Comparison of ENCODE assay signal across 22 cellular contexts in the genomic region with DNA sequence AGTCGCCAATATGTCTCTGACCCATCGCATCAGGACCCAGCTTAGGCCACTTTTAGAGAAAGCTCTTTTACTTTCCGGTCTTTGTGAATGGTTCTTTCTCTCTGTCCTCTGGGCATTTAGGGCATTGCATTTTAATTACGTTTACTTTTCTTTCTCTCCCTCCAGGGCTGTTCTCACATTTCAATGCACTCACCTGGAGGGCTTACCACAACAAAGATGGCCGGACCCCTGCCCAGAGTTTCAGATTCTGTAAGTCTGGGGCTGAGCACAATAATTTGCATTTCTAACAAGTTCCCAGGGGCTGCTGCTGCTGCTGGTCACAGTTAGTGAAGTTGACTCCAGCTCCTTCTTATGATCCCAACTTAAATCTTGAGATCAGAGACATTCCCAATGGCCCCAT. TPM values are rescaled to one million over a fixed set of nuclear protein-coding genes. Genes with fewer than 3 reads are reported as not detected.
A peak's percentile ranks its signal among the peaks of the same experiment; 100 is the strongest.
DNase-seq lines count a peak whose midpoint lies in the region; ATAC-seq and TF ChIP-seq lines count a peak whose summit lies in the region.
"Had no signal": no experiment of that assay in that cellular context is flagged by ENCODE, and none has a peak within 500 bp of the region (broad histone marks: within the 10 kb centered on the region; RNA-seq: fewer than 3 reads in every experiment).

No MANE protein-coding gene starts in this region.

- H3K9me3 ChIP-seq in NT2/D1 (ENCODE audit: insufficient read depth, low read length) (peaks cover 19% of the 10 kb centered on the region; the same call in 1 of the 2 replicates), iPS DF 6.9 (ENCODE audit: control insufficient read depth, insufficient read depth, low read length) (no peaks in the 10 kb centered on the region), right lobe of liver (no peaks in the 10 kb centered on the region)
- H3K9me3 ChIP-seq: BE2C, Caco-2, HAP-1 had no signal

- intact Hi-C loops in right lobe of liver (cut with DNase I), result no loop called here

- H3K27me3 ChIP-seq in NT2/D1 (ENCODE audit: insufficient read depth, insufficient read length) (no peaks in the 10 kb centered on the region), iPS DF 6.9 (ENCODE audit: control insufficient read depth, insufficient read depth, low read length) (no peaks in the 10 kb centered on the region), right lobe of liver (no peaks in the 10 kb centered on the region)
- H3K27me3 ChIP-seq: BE2C had no signal

- H3K27ac ChIP-seq in iPS DF 6.9 (ENCODE audit: low read length) (no peak overlapping the region), right lobe of liver (no peak overlapping the region)
- H3K27ac ChIP-seq: PC-9, RWPE1 had no signal

- no peak for TF ChIP-seq CTCF in right lobe of liver (IDR thresholded peaks at IDR 0.05)

- no peak overlapping the region for H3K9ac ChIP-seq in NT2/D1 (ENCODE audit: insufficient read length, low read depth)

- no peak for ATAC-seq in right lobe of liver

- no CpG with 5 or more reads among the region's 5 CpGs for WGBS in iPS DF 6.9 (ENCODE audit: insufficient coverage, insufficient read length)
- WGBS in right lobe of liver (ENCODE audit: insufficient coverage, low coverage, low lambda C conversion rate, missing lambda C conversion rate), result 74% methylated on average over 5 of the region's 5 CpGs

- DNase-seq in NCI-H748 (lab: John Stamatoyannopoulos, UW; ENCODE audit: unreplicated experiment) (peak; percentile 53), NCI-H748 treated with DMSO at 0.1 percent for 48 hours (lab: John Stamatoyannopoulos, UW) (no peak), NT2/D1 (ENCODE audit: low read depth, low spot score) (peak; percentile 36), iPS DF 6.9 (ENCODE audit: low read depth, low spot score) (peak; percentile 52), SW480 (ENCODE audit: low spot score) (no peak), right lobe of liver (no peak), SIG-M5 (lab: John Stamatoyannopoulos, UW) (no peak)
- DNase-seq: BE2C; Caco-2; CD4-positive, alpha-beta T cell; MM.1S; NCI-H1092; NCI-H1436 treated with DMSO at 0.1 percent for 48 hours; NCI-H2029; NCI-H2171 treated with DMSO at 0.1 percent for 48 hours; NCI-H446 treated with DMSO at 0.1 percent for 48 hours; NCI-H82; PC-9 had no signal

- no peaks in the 10 kb centered on the region for H3K36me3 ChIP-seq in NT2/D1 (ENCODE audit: insufficient read depth, insufficient read length, low read length)
- H3K36me3 ChIP-seq in iPS DF 6.9 (ENCODE audit: control insufficient read depth, insufficient read depth, low read length), result no peaks in the 10 kb centered on the region
- H3K36me3 ChIP-seq in right lobe of liver, result no peaks in the 10 kb centered on the region
- H3K36me3 ChIP-seq: BE2C, HAP-1 had no signal

- TF ChIP-seq POLR2A in right lobe of liver (IDR thresholded peaks at IDR 0.05), result no peak

- H3K4me3 ChIP-seq in NT2/D1 (ENCODE audit: insufficient read length, low read depth) (no peak overlapping the region), iPS DF 6.9 (ENCODE audit: low read length) (no peak overlapping the region), right lobe of liver (no peak overlapping the region)
- H3K4me3 ChIP-seq: HAP-1, PC-9 had no signal

- H3K4me1 ChIP-seq in NT2/D1 (ENCODE audit: insufficient read depth, insufficient read length) (peaks cover 5% of the 10 kb centered on the region), iPS DF 6.9 (ENCODE audit: control insufficient read depth, insufficient read depth, low read length) (peaks cover 1% of the 10 kb centered on the region; the same call in 1 of the 2 replicates), right lobe of liver (no peaks in the 10 kb centered on the region)
- H3K4me1 ChIP-seq: BE2C, Caco-2, HAP-1 had no signal

RNA-seq across cellular contexts. Expression of a gene that starts 3.0 kb away (rescaled TPM):
- total RNA-seq in right lobe of liver, result not detected
- total RNA-seq: A172; Caco-2; CD4-positive, alpha-beta T cell; LHCN-M2; PC-9 had no signal

RNA-seq across cellular contexts. Expression of a gene that starts 14.6 kb away (rescaled TPM):
- total RNA-seq in right lobe of liver, result 1 to 10 TPM in 5 of 6 experiments, under 1 TPM in 1; 0.92 to 7.4 (median 1.6) TPM
- total RNA-seq: A172; CD4-positive, alpha-beta T cell; LHCN-M2 had no signal

RNA-seq across cellular contexts. Expression of a gene that starts 43.5 kb away (rescaled TPM):
- under 1 TPM in 2 of 6 experiments, not detected in 4; 0.07 to 0.18 TPM for total RNA-seq in right lobe of liver
- total RNA-seq: A172; CD4-positive, alpha-beta T cell; LHCN-M2; PC-9 had no signal

Comparison
In these comparisons a context has a peak if more than half of its experiments do, and no peak if none do; other contexts are left out.
1. DNase-seq: peak in NCI-H748 (single experiment), NT2/D1 (single experiment) and iPS DF 6.9 (single experiment); none in NCI-H748 treated with DMSO at 0.1 percent for 48 hours (single experiment), SW480 (single experiment), right lobe of liver (0 of 3) and SIG-M5 (single experiment).